8 cellular contexts compared by ENCODE assay signal in the genomic region with DNA sequence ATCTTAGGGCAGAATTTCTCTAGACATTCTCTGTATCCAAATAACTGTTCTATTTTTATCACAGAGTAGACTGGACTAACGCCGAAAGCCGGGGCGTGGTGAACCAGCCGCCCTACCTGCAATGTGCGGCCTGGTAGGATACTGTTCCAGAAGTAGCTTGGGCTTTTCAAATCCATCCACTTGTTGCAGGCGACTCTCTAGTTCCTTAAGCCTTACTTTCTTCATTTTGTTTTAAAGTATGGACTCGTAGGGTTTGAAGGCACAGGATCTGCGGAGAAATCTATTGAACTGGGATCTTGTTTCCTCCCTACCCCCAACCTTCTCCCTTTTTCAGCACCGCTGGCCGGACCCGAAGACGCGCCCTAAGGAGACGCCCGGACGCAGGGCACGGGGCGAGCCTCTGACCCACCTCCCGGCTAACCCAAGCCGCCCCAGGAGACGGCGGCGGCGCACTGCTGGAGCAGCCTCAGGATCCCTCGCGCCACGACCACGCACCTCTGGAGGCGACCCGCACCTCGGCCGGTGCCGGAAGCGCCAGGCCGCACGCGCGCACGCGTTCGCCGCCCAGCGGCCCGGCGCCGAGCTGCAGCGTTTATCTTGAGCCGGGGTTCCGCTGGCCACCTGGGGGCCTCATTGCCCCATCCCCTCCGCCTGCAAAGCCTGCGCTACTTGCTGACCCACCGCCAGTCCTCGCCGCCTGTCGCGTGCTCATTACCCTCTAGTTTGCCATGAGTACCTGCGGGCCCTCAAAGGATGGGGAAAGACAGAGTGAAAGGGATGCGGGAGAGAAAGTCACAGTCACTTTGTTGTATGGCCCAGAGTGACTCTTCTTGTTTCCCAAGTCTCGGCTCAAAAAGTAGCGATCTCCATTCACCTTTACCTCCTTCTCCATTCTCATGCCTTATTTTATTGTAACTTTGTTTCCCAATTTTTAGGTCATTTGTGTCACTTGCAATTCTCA. TPM values are rescaled to one million over a fixed set of nuclear protein-coding genes. Genes with fewer than 3 reads are reported as not detected.
A peak's percentile ranks its signal among the peaks of the same experiment; 100 is the strongest.
DNase-seq lines count a peak whose midpoint lies in the region; ATAC-seq, FAIRE-seq and TF ChIP-seq lines count a peak whose summit lies in the region.

METTL5 (minus strand) TSS at position 533 of the 961 bp plus-strand sequence; CDS start at position 225, 308 bp downstream.

- WGBS in prostate gland = 1% methylated on average over 60 of the region's 61 CpGs

- peak; percentile 87 to 97 (median 95) for TF ChIP-seq CTCF in prostate gland (IDR thresholded peaks at IDR 0.05)

- H3K36me3 ChIP-seq in prostate gland = no peaks in the 10 kb centered on the region

- peaks cover 3% of the 10 kb centered on the region for H3K36me3 Mint-ChIP-seq in T-helper 17 cell (ENCODE audit: low read depth)

- intact Hi-C loops in left ventricle myocardium superior (cut with micrococcal nuclease) (loop anchor here (10.0 kb wide), 2 partner anchors 50 to 100 kb away; no protein-coding TSS in a partner anchor), prostate gland (cut with DNase I) (loop anchor here (2.0 kb wide), 1 partner anchor 104 kb away; no protein-coding TSS in a partner anchor)

- peak within 1 kb of the TSS; percentile 61 to 81 for H3K4me3 ChIP-seq in prostate gland

- H3K4me3 Mint-ChIP-seq in T-helper 17 cell = peak within 1 kb of the TSS; percentile 94

- peak; percentile 76 for DNase-seq in GM12892 (ENCODE audit: insufficient read length)
- peak; percentile 49 for DNase-seq in NCI-H1436 treated with DMSO at 0.1 percent for 48 hours (lab: John Stamatoyannopoulos, UW)
- peak; percentile 68 to 74 (median 71) for DNase-seq in T-helper 17 cell
- DNase-seq in amygdala (lab: John Stamatoyannopoulos, UW) = peak; percentile 13 to 87 (median 72)
- DNase-seq in left ventricle myocardium superior = peak; percentile 92
- DNase-seq in prostate gland (ENCODE audit: low spot score) = peak; percentile 72
- DNase-seq in urothelium cell line (ENCODE audit: low spot score) = peak; percentile 89

- H3K27me3 ChIP-seq in prostate gland (replicated peaks; ENCODE audit: insufficient read depth) = no peaks in the 10 kb centered on the region

- ATAC-seq in HG02798 (IDR thresholded peaks at IDR 0.05; ENCODE audit: poor library complexity, unreplicated experiment) (peak; percentile 71), T-helper 17 cell (peak; percentile 77), left ventricle myocardium superior (peak; percentile 76)

- H3K27me3 Mint-ChIP-seq in T-helper 17 cell = no peaks in the 10 kb centered on the region

- H3K27ac ChIP-seq in prostate gland = peak within 1 kb of the TSS; percentile 79

- TF ChIP-seq POLR2A in GM12892 (IDR thresholded peaks at IDR 0.05; ENCODE audit: low read depth, low read length) = peak; percentile 91
- TF ChIP-seq POLR2A in prostate gland (IDR thresholded peaks at IDR 0.05) = peak; percentile 62

- H3K4me1 Mint-ChIP-seq in T-helper 17 cell = peaks cover 42% of the 10 kb centered on the region

- H3K27ac Mint-ChIP-seq in T-helper 17 cell = peak within 1 kb of the TSS; percentile 78

- H3K4me1 ChIP-seq in prostate gland (replicated peaks) = peaks cover 12% of the 10 kb centered on the region

- peak; percentile 95 for FAIRE-seq in GM12892 (lab: Jason Lieb, UNC)
- no peak for FAIRE-seq in urothelium cell line (lab: Jason Lieb, UNC)

- H3K9me3 ChIP-seq in T-helper 17 cell (ENCODE audit: control insufficient read depth, low read length, poor library complexity, severe bottlenecking) = no peaks in the 10 kb centered on the region
- H3K9me3 ChIP-seq in prostate gland = no peaks in the 10 kb centered on the region

RNA-seq across cellular contexts. Expression of gene METTL5, which starts in this region (rescaled TPM):
- polyA plus RNA-seq in GM12892 (2012; ENCODE audit: missing spikeins) = 91.7 TPM
- total RNA-seq in T-helper 17 cell (10 to 100 TPM; 22.9 to 29.4 TPM), left ventricle myocardium superior (67.8 TPM), prostate gland (10 to 100 TPM; 34.9 to 43.9 TPM)

Comparison
In these comparisons a context has a peak if more than half of its experiments do, and no peak if none do; other contexts are left out.
1. Peak in every context shown above with its lines: DNase-seq, ATAC-seq, H3K4me3 ChIP-seq and H3K27ac ChIP-seq.